ENCODE assay signal across 14 cellular contexts in the genomic region with DNA sequence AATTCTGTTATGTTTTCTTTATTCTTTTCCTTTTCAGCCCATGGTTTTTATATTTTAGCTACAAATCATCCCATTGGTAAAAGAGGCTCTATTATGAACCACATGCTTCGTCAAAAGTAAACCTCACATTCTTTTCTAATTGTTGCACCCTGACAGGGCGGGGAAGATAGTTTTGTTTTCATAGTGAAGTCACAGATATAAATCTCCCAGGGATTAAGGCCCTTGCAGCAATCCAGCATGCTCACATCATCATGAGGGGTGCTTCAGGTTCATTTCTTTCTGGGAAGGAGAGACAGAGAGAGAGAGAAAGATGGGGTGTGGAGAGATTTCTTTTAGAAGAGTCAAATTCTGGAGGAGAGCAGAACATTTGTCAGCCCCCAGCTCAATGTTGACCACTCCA.
DNase-seq lines count a peak whose midpoint lies in the region; TF ChIP-seq lines count a peak whose summit lies in the region.
"Had no signal": no experiment of that assay in that cellular context is flagged by ENCODE, and none has a peak within 500 bp of the region (broad histone marks: within the 10 kb centered on the region; RNA-seq: fewer than 3 reads in every experiment).

No MANE protein-coding gene starts in this region.

- peaks cover 0 to 4% (median 0%) of the 10 kb centered on the region in 3 donors for H3K36me3 Mint-ChIP-seq in immature natural killer cell
- H3K36me3 Mint-ChIP-seq: neural progenitor cell had no signal

- H3K36me3 ChIP-seq in esophagus muscularis mucosa (no peaks in the 10 kb centered on the region), prostate gland (no peaks in the 10 kb centered on the region), thyroid gland (no peaks in the 10 kb centered on the region), vagina (no peaks in the 10 kb centered on the region)
- H3K36me3 ChIP-seq: neural progenitor cell had no signal

- TF ChIP-seq POLR2A in esophagus muscularis mucosa (IDR thresholded peaks at IDR 0.05; ENCODE audit: low read depth) (no peak), prostate gland (IDR thresholded peaks at IDR 0.05) (no peak), thyroid gland (IDR thresholded peaks at IDR 0.05) (no peak), vagina (IDR thresholded peaks at IDR 0.05) (no peak)

- peaks cover 28 to 67% (median 48%) of the 10 kb centered on the region in 4 donors for H3K4me1 ChIP-seq in esophagus muscularis mucosa
- H3K4me1 ChIP-seq in prostate gland (replicated peaks) = no peaks in the 10 kb centered on the region
- H3K4me1 ChIP-seq in thyroid gland = peaks cover 7 to 31% of the 10 kb centered on the region in 2 donors
- peaks cover 12% of the 10 kb centered on the region for H3K4me1 ChIP-seq in vagina
- H3K4me1 ChIP-seq: neural progenitor cell had no signal

- TF ChIP-seq CTCF in esophagus muscularis mucosa (IDR thresholded peaks at IDR 0.05) (no peak), prostate gland (IDR thresholded peaks at IDR 0.05) (no peak), thyroid gland (IDR thresholded peaks at IDR 0.05) (no peak), vagina (IDR thresholded peaks at IDR 0.05) (no peak)

- H3K9me3 ChIP-seq in esophagus muscularis mucosa (no peaks in the 10 kb centered on the region), prostate gland (no peaks in the 10 kb centered on the region), thyroid gland (no peaks in the 10 kb centered on the region), vagina (no peaks in the 10 kb centered on the region)

- H3K4me3 Mint-ChIP-seq in immature natural killer cell = no peak overlapping the region
- H3K4me3 Mint-ChIP-seq: CD8-positive, alpha-beta memory T cell; neural progenitor cell had no signal

- intact Hi-C loops in esophagus muscularis mucosa (cut with DNase I) = no loop called here
- intact Hi-C loops in prostate gland (cut with DNase I) = no loop called here
- intact Hi-C loops in thyroid gland (cut with DNase I) = no loop called here
- intact Hi-C loops in vagina (cut with DNase I) = no loop called here

- H3K27me3 ChIP-seq in esophagus muscularis mucosa = no peaks in the 10 kb centered on the region
- H3K27me3 ChIP-seq in prostate gland (replicated peaks; ENCODE audit: insufficient read depth) = no peaks in the 10 kb centered on the region
- H3K27me3 ChIP-seq in thyroid gland = no peaks in the 10 kb centered on the region
- H3K27me3 ChIP-seq in vagina = no peaks in the 10 kb centered on the region
- H3K27me3 ChIP-seq: neural progenitor cell had no signal

- H3K27ac ChIP-seq in esophagus muscularis mucosa (replicated peaks in 1 of 4) (peak overlapping the region; percentile 13 to 59 (median 52)), prostate gland (peak overlapping the region; percentile 33 to 53), thyroid gland (no peak overlapping the region), vagina (no peak overlapping the region)
- H3K27ac ChIP-seq: neural progenitor cell had no signal

- no peak for TF ChIP-seq EP300 in esophagus muscularis mucosa (IDR thresholded peaks at IDR 0.05)

- 57% methylated on average over 2 of the region's 2 CpGs for WGBS in esophagus muscularis mucosa
- WGBS in prostate gland = 23% methylated on average over 2 of the region's 2 CpGs
- WGBS in thyroid gland, 2 donors = 74 to 76% methylated on average over 2 of the region's 2 CpGs

- no peak overlapping the region for H3K4me3 ChIP-seq in esophagus muscularis mucosa
- no peak overlapping the region for H3K4me3 ChIP-seq in prostate gland
- H3K4me3 ChIP-seq in thyroid gland (replicated peaks in 1 of 3) = no peak overlapping the region
- H3K4me3 ChIP-seq in vagina = no peak overlapping the region
- H3K4me3 ChIP-seq: neural progenitor cell had no signal

- no peak overlapping the region for H3K27ac Mint-ChIP-seq in immature natural killer cell
- H3K27ac Mint-ChIP-seq: neural progenitor cell had no signal

- peak; percentile 97 for DNase-seq in EH (ENCODE audit: low read depth)
- peak; percentile 1 for DNase-seq in NCI-H1048 (lab: John Stamatoyannopoulos, UW)
- no peak for DNase-seq in esophagus muscularis mucosa (ENCODE audit: extremely low spot score)
- DNase-seq in prostate gland (ENCODE audit: low spot score) = no peak
- no peak for DNase-seq in activated CD4-positive, CD25-positive, alpha-beta regulatory T cell treated with anti-CD3 and anti-CD28 coated beads, Interleukin-2, amount 50 U/mL, for 72 hours
- no peak for DNase-seq in immature natural killer cell
- DNase-seq in thyroid gland = no peak
- no peak for DNase-seq in vagina (ENCODE audit: extremely low spot score in 2 of 2)
- DNase-seq: amygdala; CD8-positive, alpha-beta memory T cell; kidney; NCI-H2171 treated with DMSO at 0.1 percent for 48 hours; stimulated activated CD8-positive, alpha-beta memory T cell treated with anti-CD3 and anti-CD28 coated beads, Interleukin-4, amount 100 ng/mL, for 48 hours had no signal

- no peaks in the 10 kb centered on the region for H3K4me1 Mint-ChIP-seq in immature natural killer cell
- H3K4me1 Mint-ChIP-seq: neural progenitor cell had no signal

- H3K9me3 Mint-ChIP-seq in immature natural killer cell = peaks cover 0 to 2% (median 0%) of the 10 kb centered on the region in 6 donors
- H3K9me3 Mint-ChIP-seq: CD8-positive, alpha-beta memory T cell; neural progenitor cell had no signal

- peaks cover 0 to 2% (median 1%) of the 10 kb centered on the region in 3 donors for H3K27me3 Mint-ChIP-seq in immature natural killer cell (ENCODE audit: low read depth in 3 of 3)
- H3K27me3 Mint-ChIP-seq: CD8-positive, alpha-beta memory T cell had no signal

Comparison
In these comparisons a context has a peak if more than half of its experiments do, and no peak if none do; other contexts are left out.
1. DNase-seq: peak in EH (single experiment) and NCI-H1048 (single experiment); none in esophagus muscularis mucosa (single experiment), prostate gland (single experiment), activated CD4-positive, CD25-positive, alpha-beta regulatory T cell treated with anti-CD3 and anti-CD28 coated beads, Interleukin-2, amount 50 U/mL, for 72 hours (single experiment), immature natural killer cell (0 of 3), thyroid gland (0 of 2) and vagina (0 of 2).
2. H3K27ac ChIP-seq: peak in esophagus muscularis mucosa (4 of 4) and prostate gland (2 of 2); none in thyroid gland (0 of 3) and vagina (single experiment).